ENCODE assay signal across 18 cellular contexts in genomic region chr3:188720215-188720614, GRCh38.
DNase-seq lines count a peak whose midpoint lies in the region; ATAC-seq and TF ChIP-seq lines count a peak whose summit lies in the region.
"Had no signal": no experiment of that assay in that cellular context is flagged by ENCODE, and none has a peak within 500 bp of the region (broad histone marks: within the 10 kb centered on the region; RNA-seq: fewer than 3 reads in every experiment).

No MANE protein-coding gene starts in this region.

- H3K27ac ChIP-seq in osteoblast (ENCODE audit: low read depth, low read length) (peak overlapping the region; percentile 10), vagina (no peak overlapping the region)
- H3K27ac ChIP-seq: BLaER1 treated with 17β-estradiol and CSF1 and Interleukin-3, amounts not matched to agents 10 nM and 100 nM; PC-9 had no signal

- H3K27me3 Mint-ChIP-seq in activated CD8-positive, alpha-beta T cell treated with anti-CD3 and anti-CD28 coated beads, Interleukin-2, amount 10 ng/mL, durations not matched to agents 7 days and 5 days (ENCODE audit: low read depth), result no peaks in the 10 kb centered on the region
- H3K27me3 Mint-ChIP-seq: CD8-positive, alpha-beta memory T cell had no signal

- no peak overlapping the region for H3K4me3 Mint-ChIP-seq in activated CD8-positive, alpha-beta T cell treated with anti-CD3 and anti-CD28 coated beads, Interleukin-2, amount 10 ng/mL, durations not matched to agents 7 days and 5 days
- H3K4me3 Mint-ChIP-seq: CD8-positive, alpha-beta memory T cell; T-helper 1 cell treated with Interleukin-12 subunit alpha and Interleukin-12 subunit beta and Interleukin-4 antibody, amounts not matched to agents 30 μg/mL and 1 μg/mL, for 36 hours had no signal

- no peak for TF ChIP-seq POLR2A in vagina (IDR thresholded peaks at IDR 0.05)

- H3K9me3 Mint-ChIP-seq in activated CD8-positive, alpha-beta T cell treated with anti-CD3 and anti-CD28 coated beads, Interleukin-2, amount 10 ng/mL, durations not matched to agents 7 days and 5 days (ENCODE audit: insufficient read depth), result no peaks in the 10 kb centered on the region
- H3K9me3 Mint-ChIP-seq: CD8-positive, alpha-beta memory T cell; T-helper 1 cell treated with Interleukin-12 subunit alpha and Interleukin-12 subunit beta and Interleukin-4 antibody, amounts not matched to agents 30 μg/mL and 1 μg/mL, for 36 hours had no signal

- peaks cover 8% of the 10 kb centered on the region for H4K20me1 ChIP-seq in osteoblast (ENCODE audit: insufficient read depth, low read length)
- H4K20me1 ChIP-seq: BLaER1 treated with 17β-estradiol and CSF1 and Interleukin-3, amounts not matched to agents 10 nM and 100 nM had no signal

- peaks cover 24% of the 10 kb centered on the region for H3K79me2 ChIP-seq in osteoblast (ENCODE audit: insufficient read depth, low read length)

- H3K36me3 Mint-ChIP-seq in activated CD8-positive, alpha-beta T cell treated with anti-CD3 and anti-CD28 coated beads, Interleukin-2, amount 10 ng/mL, durations not matched to agents 7 days and 5 days (ENCODE audit: low read depth), result no peaks in the 10 kb centered on the region

- no peak overlapping the region for H3K4me2 ChIP-seq in osteoblast (ENCODE audit: insufficient read depth, low read length)
- H3K4me2 ChIP-seq: PC-9 had no signal

- intact Hi-C loops in vagina (cut with DNase I), result no loop called here

- H3K4me3 ChIP-seq in osteoblast (ENCODE audit: insufficient read depth, low read length), result no peak overlapping the region
- H3K4me3 ChIP-seq in vagina, result no peak overlapping the region
- H3K4me3 ChIP-seq: BLaER1 treated with 17β-estradiol and CSF1 and Interleukin-3, amounts not matched to agents 10 nM and 100 nM; PC-9 had no signal

- POLR2A ChIA-PET in activated CD8-positive, alpha-beta T cell treated with anti-CD3 and anti-CD28 coated beads, Interleukin-2, amount 10 ng/mL, durations not matched to agents 7 days and 5 days (lab: Charles Lee), result no interaction called here

- H3K9me3 ChIP-seq in osteoblast (ENCODE audit: low read depth, low read length) (no peaks in the 10 kb centered on the region), vagina (no peaks in the 10 kb centered on the region)
- H3K9me3 ChIP-seq: BLaER1 treated with 17β-estradiol and CSF1 and Interleukin-3, amounts not matched to agents 10 nM and 100 nM had no signal

- DNase-seq in NCI-H748 (lab: John Stamatoyannopoulos, UW; ENCODE audit: unreplicated experiment), result peak; percentile 0
- no peak for DNase-seq in NCI-H748 treated with DMSO at 0.1 percent for 48 hours (lab: John Stamatoyannopoulos, UW)
- DNase-seq in NCI-H1930 (lab: John Stamatoyannopoulos, UW), result peak; percentile 82 to 86
- DNase-seq in fibroblast of peridontal ligament (ENCODE audit: extremely low read depth), result peak; percentile 6
- DNase-seq in osteoblast (ENCODE audit: insufficient read length, low spot score, missing footprints), result no peak
- no peak for DNase-seq in vagina (ENCODE audit: extremely low spot score in 2 of 2)
- DNase-seq in activated CD8-positive, alpha-beta T cell treated with anti-CD3 and anti-CD28 coated beads, Interleukin-2, amount 10 ng/mL, durations not matched to agents 7 days and 5 days, result no peak
- DNase-seq: CD8-positive, alpha-beta memory T cell; DMS79; KG1; NCI-H146; NCI-H2107; NCI-H446; NCI-H82; PC-9 had no signal

- peaks cover 2% of the 10 kb centered on the region for H3K4me1 Mint-ChIP-seq in activated CD8-positive, alpha-beta T cell treated with anti-CD3 and anti-CD28 coated beads, Interleukin-2, amount 10 ng/mL, durations not matched to agents 7 days and 5 days (ENCODE audit: low read depth)

- H3K27ac Mint-ChIP-seq in activated CD8-positive, alpha-beta T cell treated with anti-CD3 and anti-CD28 coated beads, Interleukin-2, amount 10 ng/mL, durations not matched to agents 7 days and 5 days, result no peak overlapping the region
- H3K27ac Mint-ChIP-seq: CD8-positive, alpha-beta memory T cell; T-helper 1 cell treated with Interleukin-12 subunit alpha and Interleukin-12 subunit beta and Interleukin-4 antibody, amounts not matched to agents 30 μg/mL and 1 μg/mL, for 36 hours had no signal

- CTCF ChIA-PET in activated CD8-positive, alpha-beta T cell treated with anti-CD3 and anti-CD28 coated beads, Interleukin-2, amount 10 ng/mL, durations not matched to agents 7 days and 5 days (lab: Charles Lee), result no interaction called here

- H3K27me3 ChIP-seq in osteoblast (ENCODE audit: insufficient read depth, low read length) (no peaks in the 10 kb centered on the region), vagina (no peaks in the 10 kb centered on the region)
- H3K27me3 ChIP-seq: BLaER1 treated with 17β-estradiol and CSF1 and Interleukin-3, amounts not matched to agents 10 nM and 100 nM had no signal

- no peak overlapping the region for H2AFZ ChIP-seq in osteoblast (ENCODE audit: low read length)
- H2AFZ ChIP-seq: PC-9 had no signal

- no peaks in the 10 kb centered on the region for H3K36me3 ChIP-seq in osteoblast (ENCODE audit: insufficient read depth, low read length)
- no peaks in the 10 kb centered on the region for H3K36me3 ChIP-seq in vagina

- H3K4me1 ChIP-seq in osteoblast (ENCODE audit: insufficient read depth, low read length) (peaks cover 6% of the 10 kb centered on the region), vagina (no peaks in the 10 kb centered on the region)

- ATAC-seq in activated CD8-positive, alpha-beta T cell treated with anti-CD3 and anti-CD28 coated beads, Interleukin-2, amount 10 ng/mL, durations not matched to agents 7 days and 5 days, result no peak
- ATAC-seq in HG02623 (IDR thresholded peaks at IDR 0.05; ENCODE audit: unreplicated experiment), result no peak

- no peak for TF ChIP-seq CTCF in osteoblast (IDR thresholded peaks at IDR 0.05; ENCODE audit: extremely low read depth, low read depth, low read length)
- no peak for TF ChIP-seq CTCF in vagina (IDR thresholded peaks at IDR 0.05)

Comparison
In these comparisons a context has a peak if more than half of its experiments do, and no peak if none do; other contexts are left out.
1. DNase-seq: peak in NCI-H748 (single experiment), NCI-H1930 (2 of 2) and fibroblast of peridontal ligament (single experiment); none in NCI-H748 treated with DMSO at 0.1 percent for 48 hours (single experiment), osteoblast (single experiment), vagina (0 of 2) and activated CD8-positive, alpha-beta T cell treated with anti-CD3 and anti-CD28 coated beads, Interleukin-2, amount 10 ng/mL, durations not matched to agents 7 days and 5 days (single experiment).